ENCODE assay signal across 1 cellular context in genomic region chr21:15455819-15456462, GRCh38.
TF ChIP-seq lines count a peak whose summit lies in the region.

No MANE protein-coding gene starts in this region.

TF ChIP-seq in HepG2, 621 proteins besides CTCF, POLR2A, EP300 and RAD21 (continued from another document and continues in another):
- TF ChIP-seq, protein P1, sequence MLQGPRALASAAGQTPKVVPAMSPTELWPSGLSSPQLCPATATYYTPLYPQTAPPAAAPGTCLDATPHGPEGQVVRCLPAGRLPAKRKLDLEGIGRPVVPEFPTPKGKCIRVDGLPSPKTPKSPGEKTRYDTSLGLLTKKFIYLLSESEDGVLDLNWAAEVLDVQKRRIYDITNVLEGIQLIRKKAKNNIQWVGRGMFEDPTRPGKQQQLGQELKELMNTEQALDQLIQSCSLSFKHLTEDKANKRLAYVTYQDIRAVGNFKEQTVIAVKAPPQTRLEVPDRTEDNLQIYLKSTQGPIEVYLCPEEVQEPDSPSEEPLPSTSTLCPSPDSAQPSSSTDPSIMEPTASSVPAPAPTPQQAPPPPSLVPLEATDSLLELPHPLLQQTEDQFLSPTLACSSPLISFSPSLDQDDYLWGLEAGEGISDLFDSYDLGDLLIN (CRISPR knock-in tag; IDR thresholded peaks at IDR 0.05; ENCODE audit: borderline replicate concordance) = no peak
- no peak for TF ChIP-seq ZNF773 (CRISPR knock-in tag; IDR thresholded peaks at IDR 0.05; ENCODE audit: borderline replicate concordance)
- no peak for TF ChIP-seq CBX2 (IDR thresholded peaks at IDR 0.05; ENCODE audit: low read depth, low read length)
- TF ChIP-seq CBX2 (CRISPR knock-in tag; IDR thresholded peaks at IDR 0.05; ENCODE audit: low read depth) = no peak
- no peak for TF ChIP-seq ZNF33B (CRISPR knock-in tag; IDR thresholded peaks at IDR 0.05)
- no peak for TF ChIP-seq MXI1 (IDR thresholded peaks at IDR 0.05; ENCODE audit: borderline replicate concordance, low read depth, low read length)
- TF ChIP-seq, protein P2, sequence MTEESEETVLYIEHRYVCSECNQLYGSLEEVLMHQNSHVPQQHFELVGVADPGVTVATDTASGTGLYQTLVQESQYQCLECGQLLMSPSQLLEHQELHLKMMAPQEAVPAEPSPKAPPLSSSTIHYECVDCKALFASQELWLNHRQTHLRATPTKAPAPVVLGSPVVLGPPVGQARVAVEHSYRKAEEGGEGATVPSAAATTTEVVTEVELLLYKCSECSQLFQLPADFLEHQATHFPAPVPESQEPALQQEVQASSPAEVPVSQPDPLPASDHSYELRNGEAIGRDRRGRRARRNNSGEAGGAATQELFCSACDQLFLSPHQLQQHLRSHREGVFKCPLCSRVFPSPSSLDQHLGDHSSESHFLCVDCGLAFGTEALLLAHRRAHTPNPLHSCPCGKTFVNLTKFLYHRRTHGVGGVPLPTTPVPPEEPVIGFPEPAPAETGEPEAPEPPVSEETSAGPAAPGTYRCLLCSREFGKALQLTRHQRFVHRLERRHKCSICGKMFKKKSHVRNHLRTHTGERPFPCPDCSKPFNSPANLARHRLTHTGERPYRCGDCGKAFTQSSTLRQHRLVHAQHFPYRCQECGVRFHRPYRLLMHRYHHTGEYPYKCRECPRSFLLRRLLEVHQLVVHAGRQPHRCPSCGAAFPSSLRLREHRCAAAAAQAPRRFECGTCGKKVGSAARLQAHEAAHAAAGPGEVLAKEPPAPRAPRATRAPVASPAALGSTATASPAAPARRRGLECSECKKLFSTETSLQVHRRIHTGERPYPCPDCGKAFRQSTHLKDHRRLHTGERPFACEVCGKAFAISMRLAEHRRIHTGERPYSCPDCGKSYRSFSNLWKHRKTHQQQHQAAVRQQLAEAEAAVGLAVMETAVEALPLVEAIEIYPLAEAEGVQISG (CRISPR knock-in tag; IDR thresholded peaks at IDR 0.05) = peak; percentile 73
- TF ChIP-seq, protein P3, sequence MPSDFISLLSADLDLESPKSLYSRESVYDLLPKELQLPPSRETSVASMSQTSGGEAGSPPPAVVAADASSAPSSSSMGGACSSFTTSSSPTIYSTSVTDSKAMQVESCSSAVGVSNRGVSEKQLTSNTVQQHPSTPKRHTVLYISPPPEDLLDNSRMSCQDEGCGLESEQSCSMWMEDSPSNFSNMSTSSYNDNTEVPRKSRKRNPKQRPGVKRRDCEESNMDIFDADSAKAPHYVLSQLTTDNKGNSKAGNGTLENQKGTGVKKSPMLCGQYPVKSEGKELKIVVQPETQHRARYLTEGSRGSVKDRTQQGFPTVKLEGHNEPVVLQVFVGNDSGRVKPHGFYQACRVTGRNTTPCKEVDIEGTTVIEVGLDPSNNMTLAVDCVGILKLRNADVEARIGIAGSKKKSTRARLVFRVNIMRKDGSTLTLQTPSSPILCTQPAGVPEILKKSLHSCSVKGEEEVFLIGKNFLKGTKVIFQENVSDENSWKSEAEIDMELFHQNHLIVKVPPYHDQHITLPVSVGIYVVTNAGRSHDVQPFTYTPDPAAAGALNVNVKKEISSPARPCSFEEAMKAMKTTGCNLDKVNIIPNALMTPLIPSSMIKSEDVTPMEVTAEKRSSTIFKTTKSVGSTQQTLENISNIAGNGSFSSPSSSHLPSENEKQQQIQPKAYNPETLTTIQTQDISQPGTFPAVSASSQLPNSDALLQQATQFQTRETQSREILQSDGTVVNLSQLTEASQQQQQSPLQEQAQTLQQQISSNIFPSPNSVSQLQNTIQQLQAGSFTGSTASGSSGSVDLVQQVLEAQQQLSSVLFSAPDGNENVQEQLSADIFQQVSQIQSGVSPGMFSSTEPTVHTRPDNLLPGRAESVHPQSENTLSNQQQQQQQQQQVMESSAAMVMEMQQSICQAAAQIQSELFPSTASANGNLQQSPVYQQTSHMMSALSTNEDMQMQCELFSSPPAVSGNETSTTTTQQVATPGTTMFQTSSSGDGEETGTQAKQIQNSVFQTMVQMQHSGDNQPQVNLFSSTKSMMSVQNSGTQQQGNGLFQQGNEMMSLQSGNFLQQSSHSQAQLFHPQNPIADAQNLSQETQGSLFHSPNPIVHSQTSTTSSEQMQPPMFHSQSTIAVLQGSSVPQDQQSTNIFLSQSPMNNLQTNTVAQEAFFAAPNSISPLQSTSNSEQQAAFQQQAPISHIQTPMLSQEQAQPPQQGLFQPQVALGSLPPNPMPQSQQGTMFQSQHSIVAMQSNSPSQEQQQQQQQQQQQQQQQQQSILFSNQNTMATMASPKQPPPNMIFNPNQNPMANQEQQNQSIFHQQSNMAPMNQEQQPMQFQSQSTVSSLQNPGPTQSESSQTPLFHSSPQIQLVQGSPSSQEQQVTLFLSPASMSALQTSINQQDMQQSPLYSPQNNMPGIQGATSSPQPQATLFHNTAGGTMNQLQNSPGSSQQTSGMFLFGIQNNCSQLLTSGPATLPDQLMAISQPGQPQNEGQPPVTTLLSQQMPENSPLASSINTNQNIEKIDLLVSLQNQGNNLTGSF (CRISPR knock-in tag; IDR thresholded peaks at IDR 0.05) = no peak
- no peak for TF ChIP-seq SRSF9 (IDR thresholded peaks at IDR 0.05; ENCODE audit: borderline replicate concordance, insufficient read depth, low read depth, low read length, poor library complexity, severe bottlenecking)
- TF ChIP-seq ZNF34 (CRISPR knock-in tag; IDR thresholded peaks at IDR 0.05; ENCODE audit: borderline replicate concordance) = no peak
- no peak for TF ChIP-seq ZNF510 (CRISPR knock-in tag; IDR thresholded peaks at IDR 0.05; ENCODE audit: low read depth)
- TF ChIP-seq THAP9 (CRISPR knock-in tag; IDR thresholded peaks at IDR 0.05; ENCODE audit: borderline replicate concordance) = peak; percentile 59; the same call in 1 of the 2 replicates
- TF ChIP-seq NFE2 (CRISPR knock-in tag; IDR thresholded peaks at IDR 0.05) = no peak
- TF ChIP-seq HDAC1 (CRISPR knock-in tag; IDR thresholded peaks at IDR 0.05) = peak; percentile 56
- TF ChIP-seq POGK (CRISPR knock-in tag; conservative IDR thresholded peaks at IDR 0.05) = 0 out of 2 replicates have a peak, but pooled peaks have one; percentile 47
- TF ChIP-seq, protein P4, sequence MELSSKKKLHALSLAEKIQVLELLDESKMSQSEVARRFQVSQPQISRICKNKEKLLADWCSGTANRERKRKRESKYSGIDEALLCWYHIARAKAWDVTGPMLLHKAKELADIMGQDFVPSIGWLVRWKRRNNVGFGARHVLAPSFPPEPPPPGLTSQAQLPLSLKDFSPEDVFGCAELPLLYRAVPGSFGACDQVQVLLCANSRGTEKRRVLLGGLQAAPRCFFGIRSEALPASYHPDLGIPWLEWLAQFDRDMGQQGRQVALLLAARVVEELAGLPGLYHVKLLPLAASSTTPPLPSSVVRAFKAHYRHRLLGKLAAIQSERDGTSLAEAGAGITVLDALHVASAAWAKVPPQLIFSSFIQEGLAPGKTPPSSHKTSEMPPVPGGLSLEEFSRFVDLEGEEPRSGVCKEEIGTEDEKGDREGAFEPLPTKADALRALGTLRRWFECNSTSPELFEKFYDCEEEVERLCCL (CRISPR knock-in tag; IDR thresholded peaks at IDR 0.05; ENCODE audit: borderline replicate concordance) = no peak
- peak; percentile 75; the same call in 1 of the 2 replicates for TF ChIP-seq RFXAP (CRISPR knock-in tag; IDR thresholded peaks at IDR 0.05; ENCODE audit: borderline replicate concordance)
- TF ChIP-seq KDM1A (CRISPR knock-in tag; IDR thresholded peaks at IDR 0.05) = no peak
- TF ChIP-seq, protein P5, sequence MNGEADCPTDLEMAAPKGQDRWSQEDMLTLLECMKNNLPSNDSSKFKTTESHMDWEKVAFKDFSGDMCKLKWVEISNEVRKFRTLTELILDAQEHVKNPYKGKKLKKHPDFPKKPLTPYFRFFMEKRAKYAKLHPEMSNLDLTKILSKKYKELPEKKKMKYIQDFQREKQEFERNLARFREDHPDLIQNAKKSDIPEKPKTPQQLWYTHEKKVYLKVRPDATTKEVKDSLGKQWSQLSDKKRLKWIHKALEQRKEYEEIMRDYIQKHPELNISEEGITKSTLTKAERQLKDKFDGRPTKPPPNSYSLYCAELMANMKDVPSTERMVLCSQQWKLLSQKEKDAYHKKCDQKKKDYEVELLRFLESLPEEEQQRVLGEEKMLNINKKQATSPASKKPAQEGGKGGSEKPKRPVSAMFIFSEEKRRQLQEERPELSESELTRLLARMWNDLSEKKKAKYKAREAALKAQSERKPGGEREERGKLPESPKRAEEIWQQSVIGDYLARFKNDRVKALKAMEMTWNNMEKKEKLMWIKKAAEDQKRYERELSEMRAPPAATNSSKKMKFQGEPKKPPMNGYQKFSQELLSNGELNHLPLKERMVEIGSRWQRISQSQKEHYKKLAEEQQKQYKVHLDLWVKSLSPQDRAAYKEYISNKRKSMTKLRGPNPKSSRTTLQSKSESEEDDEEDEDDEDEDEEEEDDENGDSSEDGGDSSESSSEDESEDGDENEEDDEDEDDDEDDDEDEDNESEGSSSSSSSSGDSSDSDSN (CRISPR knock-in tag; IDR thresholded peaks at IDR 0.05) = no peak
- TF ChIP-seq JUND (CRISPR knock-in tag; IDR thresholded peaks at IDR 0.05) = 0 out of 2 replicates have a peak, but pooled peaks have one; percentile 11
- TF ChIP-seq BRD4 (CRISPR knock-in tag; IDR thresholded peaks at IDR 0.05) = no peak
- no peak for TF ChIP-seq ZNF567 (CRISPR knock-in tag; IDR thresholded peaks at IDR 0.05; ENCODE audit: borderline replicate concordance)
- TF ChIP-seq, protein P6, sequence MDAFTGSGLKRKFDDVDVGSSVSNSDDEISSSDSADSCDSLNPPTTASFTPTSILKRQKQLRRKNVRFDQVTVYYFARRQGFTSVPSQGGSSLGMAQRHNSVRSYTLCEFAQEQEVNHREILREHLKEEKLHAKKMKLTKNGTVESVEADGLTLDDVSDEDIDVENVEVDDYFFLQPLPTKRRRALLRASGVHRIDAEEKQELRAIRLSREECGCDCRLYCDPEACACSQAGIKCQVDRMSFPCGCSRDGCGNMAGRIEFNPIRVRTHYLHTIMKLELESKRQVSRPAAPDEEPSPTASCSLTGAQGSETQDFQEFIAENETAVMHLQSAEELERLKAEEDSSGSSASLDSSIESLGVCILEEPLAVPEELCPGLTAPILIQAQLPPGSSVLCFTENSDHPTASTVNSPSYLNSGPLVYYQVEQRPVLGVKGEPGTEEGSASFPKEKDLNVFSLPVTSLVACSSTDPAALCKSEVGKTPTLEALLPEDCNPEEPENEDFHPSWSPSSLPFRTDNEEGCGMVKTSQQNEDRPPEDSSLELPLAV (CRISPR knock-in tag; conservative IDR thresholded peaks at IDR 0.05; ENCODE audit: low read depth) = no peak
- peak; percentile 74 for TF ChIP-seq ZNF350 (CRISPR knock-in tag; IDR thresholded peaks at IDR 0.05; ENCODE audit: borderline replicate concordance, low read depth)
- no peak for TF ChIP-seq ZNF672 (CRISPR knock-in tag; IDR thresholded peaks at IDR 0.05)
- 0 out of 2 replicates have a peak, but pooled peaks have one; percentile 49 for TF ChIP-seq ZNF232 (CRISPR knock-in tag; IDR thresholded peaks at IDR 0.05; ENCODE audit: borderline replicate concordance)
- TF ChIP-seq, protein P7, sequence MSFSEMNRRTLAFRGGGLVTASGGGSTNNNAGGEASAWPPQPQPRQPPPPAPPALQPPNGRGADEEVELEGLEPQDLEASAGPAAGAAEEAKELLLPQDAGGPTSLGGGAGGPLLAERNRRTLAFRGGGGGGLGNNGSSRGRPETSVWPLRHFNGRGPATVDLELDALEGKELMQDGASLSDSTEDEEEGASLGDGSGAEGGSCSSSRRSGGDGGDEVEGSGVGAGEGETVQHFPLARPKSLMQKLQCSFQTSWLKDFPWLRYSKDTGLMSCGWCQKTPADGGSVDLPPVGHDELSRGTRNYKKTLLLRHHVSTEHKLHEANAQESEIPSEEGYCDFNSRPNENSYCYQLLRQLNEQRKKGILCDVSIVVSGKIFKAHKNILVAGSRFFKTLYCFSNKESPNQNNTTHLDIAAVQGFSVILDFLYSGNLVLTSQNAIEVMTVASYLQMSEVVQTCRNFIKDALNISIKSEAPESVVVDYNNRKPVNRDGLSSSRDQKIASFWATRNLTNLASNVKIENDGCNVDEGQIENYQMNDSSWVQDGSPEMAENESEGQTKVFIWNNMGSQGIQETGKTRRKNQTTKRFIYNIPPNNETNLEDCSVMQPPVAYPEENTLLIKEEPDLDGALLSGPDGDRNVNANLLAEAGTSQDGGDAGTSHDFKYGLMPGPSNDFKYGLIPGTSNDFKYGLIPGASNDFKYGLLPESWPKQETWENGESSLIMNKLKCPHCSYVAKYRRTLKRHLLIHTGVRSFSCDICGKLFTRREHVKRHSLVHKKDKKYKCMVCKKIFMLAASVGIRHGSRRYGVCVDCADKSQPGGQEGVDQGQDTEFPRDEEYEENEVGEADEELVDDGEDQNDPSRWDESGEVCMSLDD (CRISPR knock-in tag; IDR thresholded peaks at IDR 0.05; ENCODE audit: borderline replicate concordance) = no peak
- no peak for TF ChIP-seq TSC22D2 (CRISPR knock-in tag; IDR thresholded peaks at IDR 0.05; ENCODE audit: borderline replicate concordance)
- TF ChIP-seq, protein P8, sequence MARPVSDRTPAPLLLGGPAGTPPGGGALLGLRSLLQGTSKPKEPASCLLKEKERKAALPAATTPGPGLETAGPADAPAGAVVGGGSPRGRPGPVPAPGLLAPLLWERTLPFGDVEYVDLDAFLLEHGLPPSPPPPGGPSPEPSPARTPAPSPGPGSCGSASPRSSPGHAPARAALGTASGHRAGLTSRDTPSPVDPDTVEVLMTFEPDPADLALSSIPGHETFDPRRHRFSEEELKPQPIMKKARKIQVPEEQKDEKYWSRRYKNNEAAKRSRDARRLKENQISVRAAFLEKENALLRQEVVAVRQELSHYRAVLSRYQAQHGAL (CRISPR knock-in tag; IDR thresholded peaks at IDR 0.05; ENCODE audit: not compliant biosample characterization) = no peak
